8 cellular contexts compared by ENCODE assay signal in genomic region chr12:122888232-122888752, GRCh38. TPM values are rescaled to one million over a fixed set of nuclear protein-coding genes. Genes with fewer than 3 reads are reported as not detected.
DNase-seq lines count a peak whose midpoint lies in the region; ATAC-seq and TF ChIP-seq lines count a peak whose summit lies in the region.

No MANE protein-coding gene starts in this region.

- H3K4me1 ChIP-seq in cardiac muscle cell (ENCODE audit: low read depth) (peaks cover 41% of the 10 kb centered on the region), psoas muscle (peaks cover 65% of the 10 kb centered on the region)

- DNase-seq in DMS53 treated with DMSO at 0.1 percent for 48 hours (lab: John Stamatoyannopoulos, UW; ENCODE audit: unreplicated experiment) (peak; percentile 23), NOMO-1 treated with dmso at 0.1 percent for 144 hours (lab: John Stamatoyannopoulos, UW; ENCODE audit: unreplicated experiment) (peak; percentile 84), cardiac muscle cell (ENCODE audit: low read depth in 1 of 2, low spot score in 1 of 2) (peak in 1 of 2 donors; percentile 82), psoas muscle (no peak), D341Med (ENCODE audit: low spot score) (no peak)
- DNase-seq in activated naive CD4-positive, alpha-beta T cell treated with anti-CD3 and anti-CD28 coated beads, Interleukin-2, amount 50 U/mL, for 72 hours (ENCODE audit: low spot score in 2 of 2), result peak in 1 of 2 donors; percentile 48

- peaks cover 0 to 8% of the 10 kb centered on the region in 2 donors for H3K36me3 Mint-ChIP-seq in activated naive CD4-positive, alpha-beta T cell treated with anti-CD3 and anti-CD28 coated beads, Interleukin-2, amount 50 U/mL, for 72 hours

- peaks cover 0 to 4% of the 10 kb centered on the region in 2 donors for H3K9me3 Mint-ChIP-seq in activated naive CD4-positive, alpha-beta T cell treated with anti-CD3 and anti-CD28 coated beads, Interleukin-2, amount 50 U/mL, for 72 hours

- H3K27ac Mint-ChIP-seq in activated naive CD4-positive, alpha-beta T cell treated with anti-CD3 and anti-CD28 coated beads, Interleukin-2, amount 50 U/mL, for 72 hours, result peak overlapping the region; percentile 77 to 90

- ATAC-seq in HG03135 (IDR thresholded peaks at IDR 0.05; ENCODE audit: unreplicated experiment) (peak; percentile 46), psoas muscle (peak; percentile 56 to 67 (median 58)), HG02610 (IDR thresholded peaks at IDR 0.05; ENCODE audit: unreplicated experiment) (no peak)
- ATAC-seq in activated naive CD4-positive, alpha-beta T cell treated with anti-CD3 and anti-CD28 coated beads, Interleukin-2, amount 50 U/mL, for 72 hours, result peak; percentile 64 to 80

- H3K27me3 ChIP-seq in cardiac muscle cell (no peaks in the 10 kb centered on the region), psoas muscle (ENCODE audit: insufficient read depth in 3 of 3, low read length in 2 of 3) (no peaks in the 10 kb centered on the region)

- peak overlapping the region; percentile 66 for H3K27ac ChIP-seq in cardiac muscle cell
- peak overlapping the region; percentile 70 for H3K27ac ChIP-seq in psoas muscle

- TF ChIP-seq CTCF in cardiac muscle cell (IDR thresholded peaks at IDR 0.05; ENCODE audit: low read depth, low read length), result no peak
- no peak for TF ChIP-seq CTCF in psoas muscle (IDR thresholded peaks at IDR 0.05)

- H3K9me3 ChIP-seq in cardiac muscle cell (ENCODE audit: low read depth), result no peaks in the 10 kb centered on the region
- no peaks in the 10 kb centered on the region for H3K9me3 ChIP-seq in psoas muscle

- no peaks in the 10 kb centered on the region for H3K36me3 ChIP-seq in cardiac muscle cell
- no peaks in the 10 kb centered on the region for H3K36me3 ChIP-seq in psoas muscle (ENCODE audit: insufficient read depth in 1 of 2, low read depth in 1 of 2)

- intact Hi-C loops in psoas muscle (cut with DNase I), result no loop called here

- H3K4me3 ChIP-seq in cardiac muscle cell (no peak overlapping the region), psoas muscle (peak overlapping the region; percentile 37)

- WGBS in psoas muscle, 3 donors, result 14 to 28% (median 20%) methylated on average over 12 of the region's 12 CpGs

RNA-seq across cellular contexts. Expression of gene VPS37B, which starts 7.6 kb away (rescaled TPM):
- total RNA-seq in activated naive CD4-positive, alpha-beta T cell treated with anti-CD3 and anti-CD28 coated beads, Interleukin-2, amount 50 U/mL, for 72 hours, result 10 to 100 TPM; 10.1 to 11.1 TPM
- total RNA-seq in cardiac muscle cell (47.3 and 52.1 TPM in 2 replicates), psoas muscle (10 to 100 TPM in 2 of 4 donors, 1 to 10 TPM in 2; 8.9 to 11.1 (median 9.9) TPM)
- polyA plus RNA-seq in cardiac muscle cell (31.7 and 47.4 TPM in 2 replicates), psoas muscle (1 to 10 TPM; 3.2 to 7.7 (median 5.9) TPM)

RNA-seq across cellular contexts. Expression of gene HIP1R, which starts 53.0 kb away (rescaled TPM):
- 10 to 100 TPM; 16.7 to 48.9 TPM for total RNA-seq in activated naive CD4-positive, alpha-beta T cell treated with anti-CD3 and anti-CD28 coated beads, Interleukin-2, amount 50 U/mL, for 72 hours
- total RNA-seq in cardiac muscle cell (36.1 and 38.4 TPM in 2 replicates), psoas muscle (10 to 100 TPM in 2 of 4 donors, 1 to 10 TPM in 2; 6.2 to 13.4 (median 9.7) TPM)
- polyA plus RNA-seq in cardiac muscle cell (16.3 and 18.3 TPM in 2 replicates), psoas muscle (10 to 100 TPM in 1 of 3 donors, 1 to 10 TPM in 2; 4.5 to 17.6 (median 8.0) TPM)

Comparison
In these comparisons a context has a peak if more than half of its experiments do, and no peak if none do; other contexts are left out.
1. DNase-seq: peak in DMS53 treated with DMSO at 0.1 percent for 48 hours (single experiment) and NOMO-1 treated with dmso at 0.1 percent for 144 hours (single experiment); none in psoas muscle (0 of 2) and D341Med (single experiment).